8 cellular contexts compared by ENCODE assay signal in genomic region chr11:74170694-74171629, GRCh38. TPM values are rescaled to one million over a fixed set of nuclear protein-coding genes. Genes with fewer than 3 reads are reported as not detected.
DNase-seq lines count a peak whose midpoint lies in the region; ATAC-seq and TF ChIP-seq lines count a peak whose summit lies in the region.

Gene C2CD3, minus strand, starts transcription at chr11:74171002. Its CDS starts 210 bp downstream, at chr11:74170792.
Gene PPME1, plus strand, starts transcription at chr11:74171289. Its CDS starts 133 bp downstream, at chr11:74171422.

- peaks cover 16% of the 10 kb centered on the region for H3K36me3 Mint-ChIP-seq in CD4-positive, CD25-positive, alpha-beta regulatory T cell

- peaks cover 0 to 26% (median 22%) of the 10 kb centered on the region in 4 donors for H3K4me1 Mint-ChIP-seq in CD4-positive, CD25-positive, alpha-beta regulatory T cell

- intact Hi-C loops in left lung (cut with DNase I), result no loop called here

- ATAC-seq in CD4-positive, CD25-positive, alpha-beta regulatory T cell (ENCODE audit: low read depth in 2 of 2), result peak; percentile 96 to 97
- peak; percentile 94 for ATAC-seq in GM19397 (IDR thresholded peaks at IDR 0.05; ENCODE audit: unreplicated experiment)
- peak; percentile 88 for ATAC-seq in HG03565 (IDR thresholded peaks at IDR 0.05; ENCODE audit: unreplicated experiment)
- peak; percentile 95 for ATAC-seq in left lung

- DNase-seq in CD4-positive, CD25-positive, alpha-beta regulatory T cell, result peak; percentile 98 to 100 (median 98)
- DNase-seq in NCI-H748 treated with DMSO at 0.1 percent for 48 hours (lab: John Stamatoyannopoulos, UW) (peak; percentile 98), dermis blood vessel endothelial cell (peak; percentile 99), left lung (peak; percentile 98 to 99)
- DNase-seq in activated CD4-positive, alpha-beta T cell treated with anti-CD3 and anti-CD28 coated beads, Interleukin-2, amount 50 U/mL, for 24 hours (ENCODE audit: low read depth in 1 of 2, low spot score in 1 of 2), result peak; percentile 92 to 98
- peak; percentile 90 to 96 for DNase-seq in stimulated activated CD4-positive, alpha-beta T cell treated with anti-CD3 and anti-CD28 coated beads, Interleukin-2, amount 100 ng/mL, for 48 hours

- peak within 1 kb of the TSS; percentile 86 for H3K27ac ChIP-seq in CD4-positive, CD25-positive, alpha-beta regulatory T cell (ENCODE audit: insufficient read depth, low read length, poor library complexity, severe bottlenecking)
- peak within 1 kb of the TSS; percentile 81 to 95 for H3K27ac ChIP-seq in left lung

- TF ChIP-seq CTCF in left lung (IDR thresholded peaks at IDR 0.05), result peak in 1 of 2 donors; percentile 31

- H3K9me3 Mint-ChIP-seq in CD4-positive, CD25-positive, alpha-beta regulatory T cell, result no peaks in the 10 kb centered on the region

- H3K4me3 Mint-ChIP-seq in CD4-positive, CD25-positive, alpha-beta regulatory T cell, result no peak within 1 kb of the TSS

- no peaks in the 10 kb centered on the region for H3K27me3 ChIP-seq in CD4-positive, CD25-positive, alpha-beta regulatory T cell (ENCODE audit: control insufficient read depth, insufficient read depth, low read length)
- H3K27me3 ChIP-seq in left lung, result no peaks in the 10 kb centered on the region

- no peak within 1 kb of the TSS for H3K27ac Mint-ChIP-seq in CD4-positive, CD25-positive, alpha-beta regulatory T cell

- no peaks in the 10 kb centered on the region for H3K27me3 Mint-ChIP-seq in CD4-positive, CD25-positive, alpha-beta regulatory T cell

- peaks cover 31% of the 10 kb centered on the region for H3K4me1 ChIP-seq in CD4-positive, CD25-positive, alpha-beta regulatory T cell (ENCODE audit: control insufficient read depth, insufficient read depth, low read length, poor library complexity, severe bottlenecking)
- peaks cover 18 to 41% of the 10 kb centered on the region in 2 donors for H3K4me1 ChIP-seq in left lung

- peak within 1 kb of the TSS; percentile 85 for H3K4me3 ChIP-seq in CD4-positive, CD25-positive, alpha-beta regulatory T cell (ENCODE audit: low read depth, low read length)
- peak within 1 kb of the TSS; percentile 62 to 71 for H3K4me3 ChIP-seq in left lung

- peaks cover 22% of the 10 kb centered on the region for H3K36me3 ChIP-seq in CD4-positive, CD25-positive, alpha-beta regulatory T cell (ENCODE audit: control insufficient read depth, insufficient read depth, low read length)
- peaks cover 0 to 24% of the 10 kb centered on the region in 2 donors for H3K36me3 ChIP-seq in left lung

- no peaks in the 10 kb centered on the region for H3K9me3 ChIP-seq in CD4-positive, CD25-positive, alpha-beta regulatory T cell (ENCODE audit: control insufficient read depth in 2 of 2, low read length in 2 of 2)
- H3K9me3 ChIP-seq in left lung, result no peaks in the 10 kb centered on the region

RNA-seq across cellular contexts. Expression of gene C2CD3, which starts in this region (rescaled TPM):
- 46.4 TPM for total RNA-seq in CD4-positive, CD25-positive, alpha-beta regulatory T cell
- polyA plus RNA-seq in CD4-positive, CD25-positive, alpha-beta regulatory T cell, result 10 to 100 TPM in 1 of 4 donors, 1 to 10 TPM in 3; 7.2 to 11.0 (median 8.4) TPM
- total RNA-seq in dermis blood vessel endothelial cell, result 13.4 and 14.4 TPM in 2 replicates
- 10 to 100 TPM; 25.2 to 29.8 TPM for total RNA-seq in left lung

RNA-seq across cellular contexts. Expression of gene PPME1, which starts in this region (rescaled TPM):
- total RNA-seq in CD4-positive, CD25-positive, alpha-beta regulatory T cell, result 16.8 TPM
- polyA plus RNA-seq in CD4-positive, CD25-positive, alpha-beta regulatory T cell, result 10 to 100 TPM; 15.7 to 24.6 (median 20.1) TPM
- total RNA-seq in dermis blood vessel endothelial cell, result 15.1 and 29.5 TPM in 2 replicates
- total RNA-seq in left lung, result 10 to 100 TPM; 30.8 to 35.8 TPM

Comparison
In these comparisons a context has a peak if more than half of its experiments do, and no peak if none do; other contexts are left out.
1. Peak in every context shown above with its lines: DNase-seq, ATAC-seq, H3K4me3 ChIP-seq and H3K27ac ChIP-seq.